Comparison of ENCODE assay signal across 24 cellular contexts in genomic region chr2:30590407-30590806, GRCh38.
"Had no signal": no experiment of that assay in that cellular context is flagged by ENCODE, and none has a peak within 500 bp of the region (broad histone marks: within the 10 kb centered on the region; RNA-seq: fewer than 3 reads in every experiment).

No MANE protein-coding gene starts in this region.

- DNase-seq: natural killer cell; occipital lobe; ovary; posterior cingulate gyrus; psoas muscle; right cardiac atrium; right lobe of liver; sigmoid colon; small intestine; stimulated activated CD4-positive, alpha-beta T cell treated with anti-CD3 and anti-CD28 coated beads, Interleukin-15, amount 100 ng/mL, for 24 hours; stimulated activated CD4-positive, alpha-beta T cell treated with anti-CD3 and anti-CD28 coated beads, Interleukin-2, amount 100 ng/mL, for 24 hours; stimulated activated CD4-positive, alpha-beta T cell treated with anti-CD3 and anti-CD28 coated beads, Interleukin-2, amount 100 ng/mL, for 48 hours; stimulated activated CD4-positive, alpha-beta T cell treated with anti-CD3 and anti-CD28 coated beads, Interleukin-4, amount 100 ng/mL, for 24 hours; stimulated activated naive B cell treated with anti-CD40 and anti-IgM and Interleukin-4, amounts not matched to agents 10 μg/mL and 1 μg/mL and 100 μg/mL, for 72 hours; stimulated activated naive CD4-positive, alpha-beta T cell treated with Interleukin-2 at 50 U/mL for 16 hours; stomach; thyroid gland; trophoblast cell; upper lobe of left lung had no signal

- FAIRE-seq: urothelium cell line had no signal

- H3K4me3 ChIP-seq: neural progenitor cell, ovary, psoas muscle, right lobe of liver, sigmoid colon, stomach, thoracic aorta, thyroid gland, tibial nerve, upper lobe of left lung, vagina had no signal
